Comparison of ENCODE assay signal across 10 cellular contexts in the genomic region with DNA sequence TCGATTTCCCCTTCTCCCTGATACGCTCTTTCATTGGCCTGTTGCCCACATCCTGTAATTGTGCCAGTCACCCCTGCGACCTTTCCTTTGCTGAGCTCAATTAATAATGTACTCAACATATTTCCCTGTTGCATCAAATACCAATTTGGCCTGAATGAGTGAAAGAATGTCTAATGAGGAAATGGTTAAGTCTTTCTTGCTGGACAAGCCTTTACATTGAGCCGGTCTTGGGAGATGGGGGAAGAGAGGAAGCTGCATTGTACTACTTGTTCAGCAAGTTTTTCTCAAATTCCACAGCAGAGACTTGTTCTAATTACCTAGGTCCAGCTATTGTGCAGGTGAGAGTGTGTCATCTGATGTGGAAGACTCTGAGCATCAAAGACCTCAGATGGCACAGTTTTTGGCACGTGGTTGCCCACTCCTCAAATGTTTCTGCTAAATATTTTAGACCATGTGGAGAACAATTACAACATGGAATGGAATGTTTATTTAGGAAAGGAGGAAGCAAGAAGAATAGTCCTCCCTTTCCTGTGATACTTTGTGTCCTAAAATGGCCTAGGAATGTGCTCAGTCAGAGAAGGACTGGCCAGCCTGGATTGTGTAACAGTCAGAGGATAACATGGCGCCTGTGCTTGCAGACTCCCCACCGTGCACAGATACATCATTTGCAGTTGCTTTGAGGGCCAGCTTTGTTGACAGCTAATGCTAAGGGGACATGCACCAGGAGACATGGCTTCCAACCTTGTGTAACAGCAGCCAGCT.
A peak's percentile ranks its signal among the peaks of the same experiment; 100 is the strongest.
DNase-seq lines count a peak whose midpoint lies in the region; ATAC-seq and TF ChIP-seq lines count a peak whose summit lies in the region.
"Had no signal": no experiment of that assay in that cellular context is flagged by ENCODE, and none has a peak within 500 bp of the region (broad histone marks: within the 10 kb centered on the region; RNA-seq: fewer than 3 reads in every experiment).

No MANE protein-coding gene starts in this region.

- no peaks in the 10 kb centered on the region for H3K79me2 ChIP-seq in mesendoderm (ENCODE audit: control insufficient read depth, insufficient read depth, low read length)

- 47% methylated on average over 7 of the region's 7 CpGs for WGBS in esophagus muscularis mucosa
- WGBS in mesendoderm (ENCODE audit: extremely low coverage, insufficient coverage, low lambda C conversion rate) = no CpG with 5 or more reads among the region's 7 CpGs

- H3K56ac ChIP-seq in mesendoderm (ENCODE audit: low read length) = no peak overlapping the region

- H4K5ac ChIP-seq in mesendoderm (ENCODE audit: low read length) = no peak overlapping the region

- no peak overlapping the region for H3K4me2 ChIP-seq in mesendoderm (ENCODE audit: low read length)

- H3K4me1 ChIP-seq in esophagus muscularis mucosa = peaks cover 20 to 41% (median 30%) of the 10 kb centered on the region in 4 donors
- H3K4me1 ChIP-seq in mesendoderm (ENCODE audit: control insufficient read depth, low read depth, low read length) = no peaks in the 10 kb centered on the region

- no peak overlapping the region for H2BK15ac ChIP-seq in mesendoderm (replicated peaks; ENCODE audit: low read depth)

- H2BK5ac ChIP-seq in mesendoderm (ENCODE audit: low read length) = no peak overlapping the region

- no peak for TF ChIP-seq EP300 in esophagus muscularis mucosa (IDR thresholded peaks at IDR 0.05)

- H3K27me3 ChIP-seq in esophagus muscularis mucosa = no peaks in the 10 kb centered on the region
- no peaks in the 10 kb centered on the region for H3K27me3 ChIP-seq in mesendoderm (ENCODE audit: insufficient read depth, low read length, poor library complexity)

- peak overlapping the region; percentile 31 to 67 (median 53) for H3K27ac ChIP-seq in esophagus muscularis mucosa (replicated peaks in 1 of 4)
- no peak overlapping the region for H3K27ac ChIP-seq in mesendoderm (ENCODE audit: low read depth, low read length)

- peak; percentile 46 for DNase-seq in A172 (ENCODE audit: low spot score)
- DNase-seq in NB4 (ENCODE audit: low read depth) = peak; percentile 51
- no peak for DNase-seq in esophagus muscularis mucosa (ENCODE audit: extremely low spot score)
- peak; percentile 39 for DNase-seq in mesendoderm
- no peak for DNase-seq in germinal center (ENCODE audit: low spot score)
- DNase-seq in NK-92 (lab: John Stamatoyannopoulos, UW; ENCODE audit: unreplicated experiment) = no peak
- DNase-seq: endodermal cell had no signal

- H4K8ac ChIP-seq in mesendoderm (ENCODE audit: low read depth, low read length) = no peak overlapping the region

- H2BK120ac ChIP-seq in mesendoderm (ENCODE audit: low read depth, low read length) = no peak overlapping the region

- H3K4me3 ChIP-seq in NB4 (ENCODE audit: low read depth, low read length) = no peak overlapping the region
- H3K4me3 ChIP-seq in esophagus muscularis mucosa = no peak overlapping the region
- H3K4me3 ChIP-seq in mesendoderm (ENCODE audit: low read length) = no peak overlapping the region

- TF ChIP-seq CTCF in NB4 (IDR thresholded peaks at IDR 0.05; ENCODE audit: low read depth, low read length) (no peak), esophagus muscularis mucosa (IDR thresholded peaks at IDR 0.05) (no peak)

- H3K18ac ChIP-seq in mesendoderm (ENCODE audit: low read length) = no peak overlapping the region

- H3K79me1 ChIP-seq in mesendoderm (ENCODE audit: low read length) = no peaks in the 10 kb centered on the region

- H3K36me3 ChIP-seq in esophagus muscularis mucosa (no peaks in the 10 kb centered on the region), mesendoderm (ENCODE audit: control insufficient read depth, insufficient read depth, low read length) (no peaks in the 10 kb centered on the region)

- H3K9me3 ChIP-seq in esophagus muscularis mucosa = no peaks in the 10 kb centered on the region

- H3K4ac ChIP-seq in mesendoderm (ENCODE audit: low read depth, low read length) = no peak overlapping the region

- H2AK5ac ChIP-seq in mesendoderm (ENCODE audit: low read length) = no peak overlapping the region

- ATAC-seq in HG02884 (IDR thresholded peaks at IDR 0.05; ENCODE audit: unreplicated experiment) = no peak
- ATAC-seq in HG02763 (IDR thresholded peaks at IDR 0.05; ENCODE audit: unreplicated experiment) = no peak
- ATAC-seq: activated T-helper 17 cell treated with anti-CD3 and anti-CD28 coated beads, Interleukin-2, amount 50 U/mL, for 72 hours had no signal

- no peak overlapping the region for H3K9ac ChIP-seq in mesendoderm (ENCODE audit: low read length)

- TF ChIP-seq POLR2A in NB4 (IDR thresholded peaks at IDR 0.05; ENCODE audit: extremely low read depth, insufficient read length) (no peak), esophagus muscularis mucosa (IDR thresholded peaks at IDR 0.05; ENCODE audit: low read depth) (no peak)

- peak overlapping the region; percentile 50 for H3K23ac ChIP-seq in mesendoderm (ENCODE audit: low read length)

- intact Hi-C loops in esophagus muscularis mucosa (cut with DNase I) = no loop called here

Comparison
In these comparisons a context has a peak if more than half of its experiments do, and no peak if none do; other contexts are left out.
1. DNase-seq: peak in A172 (single experiment), NB4 (single experiment) and mesendoderm (single experiment); none in esophagus muscularis mucosa (single experiment), germinal center (single experiment) and NK-92 (single experiment).